ENCODE assay signal across 22 cellular contexts in the genomic region with DNA sequence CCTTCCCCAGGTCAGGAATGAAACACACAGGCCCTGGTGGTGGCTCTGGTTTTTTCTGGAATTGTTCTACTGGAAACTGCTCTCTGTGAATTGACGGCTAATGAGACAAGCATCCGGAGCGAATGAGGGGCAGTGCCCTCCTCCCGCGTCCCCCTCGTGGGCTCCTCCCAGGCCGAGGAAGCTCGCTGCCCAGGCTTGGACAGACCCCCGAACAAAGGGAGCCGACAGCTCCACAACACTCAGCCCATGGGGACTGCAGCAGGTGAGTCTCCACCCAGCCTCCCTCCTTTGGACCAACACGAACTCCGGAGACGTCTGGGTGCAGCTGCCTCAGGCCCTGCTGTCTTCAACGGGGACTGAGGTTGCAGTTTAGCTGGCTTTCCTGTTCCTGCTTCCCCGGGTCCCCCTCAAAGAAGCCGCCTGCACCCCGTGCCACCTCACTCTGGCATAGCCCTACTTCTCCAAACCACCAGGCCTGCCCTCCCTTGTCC. TPM values are rescaled to one million over a fixed set of nuclear protein-coding genes. Genes with fewer than 3 reads are reported as not detected.
DNase-seq lines count a peak whose midpoint lies in the region; ATAC-seq and TF ChIP-seq lines count a peak whose summit lies in the region.
"Had no signal": no experiment of that assay in that cellular context is flagged by ENCODE, and none has a peak within 500 bp of the region (broad histone marks: within the 10 kb centered on the region; RNA-seq: fewer than 3 reads in every experiment).

No MANE protein-coding gene starts in this region.

- H3K27me3 Mint-ChIP-seq in neural progenitor cell (ENCODE audit: insufficient read depth, low read depth) (peaks cover 10% of the 10 kb centered on the region), endodermal cell (ENCODE audit: insufficient read depth) (peaks cover 17% of the 10 kb centered on the region)

- no peaks in the 10 kb centered on the region for H3F3A ChIP-seq in neural progenitor cell (ENCODE audit: low read depth)

- H3K27ac Mint-ChIP-seq in neural progenitor cell (peak overlapping the region; percentile 64), endodermal cell (no peak overlapping the region)
- H3K27ac Mint-ChIP-seq: activated naive CD4-positive, alpha-beta T cell treated with anti-CD3 and anti-CD28 coated beads for 36 hours; CD8-positive, alpha-beta T cell; HFFc6; mesothelial cell of epicardium; T-cell had no signal

- peak; percentile 24 for DNase-seq in NCI-H69 (lab: John Stamatoyannopoulos, UW)
- no peak for DNase-seq in left colon
- no peak for DNase-seq in neural progenitor cell (ENCODE audit: low spot score)
- DNase-seq in KBM-7: no peak
- DNase-seq in endodermal cell: no peak
- no peak for DNase-seq in NCI-H1105 (lab: John Stamatoyannopoulos, UW)
- DNase-seq: activated CD4-positive, alpha-beta T cell treated with anti-CD3 and anti-CD28 coated beads, Interleukin-2, amount 50 U/mL, for 4 hours; activated naive CD4-positive, alpha-beta T cell treated with anti-CD3 and anti-CD28 coated beads for 36 hours; activated T-cell treated with anti-CD3 and anti-CD28 coated beads, Interleukin-2, amount 50 U/mL, for 1 hour; DND-41; HFFc6; NCI-H1092; NCI-H2081; NCI-H510A treated with DMSO at 0.1 percent for 48 hours; SHP77; stimulated activated CD4-positive, alpha-beta T cell treated with anti-CD3 and anti-CD28 coated beads, Interleukin-15, amount 100 ng/mL, for 24 hours; T-cell had no signal

- H3K36me3 ChIP-seq in BLaER1: 0 out of 2 replicates have a peak, but pooled peaks cover 7% of the 10 kb centered on the region
- H3K36me3 ChIP-seq in neural progenitor cell: no peaks in the 10 kb centered on the region
- H3K36me3 ChIP-seq in endodermal cell (ENCODE audit: control insufficient read depth, insufficient read depth, low read length): no peaks in the 10 kb centered on the region

- H3K9ac ChIP-seq in BLaER1: peak overlapping the region; percentile 66
- H3K9ac ChIP-seq in neural progenitor cell: no peak overlapping the region
- no peak overlapping the region for H3K9ac ChIP-seq in endodermal cell (ENCODE audit: extremely low read depth, low read length, poor library complexity, severe bottlenecking)
- H3K9ac ChIP-seq: KMS-11 had no signal

- H3K4me1 ChIP-seq in BLaER1: peaks cover 77% of the 10 kb centered on the region
- no peaks in the 10 kb centered on the region for H3K4me1 ChIP-seq in neural progenitor cell
- H3K4me1 ChIP-seq in endodermal cell (ENCODE audit: control insufficient read depth, insufficient read depth, low read length): no peaks in the 10 kb centered on the region

- H3K27me3 ChIP-seq in BLaER1 (no peaks in the 10 kb centered on the region), neural progenitor cell (no peaks in the 10 kb centered on the region), endodermal cell (ENCODE audit: control insufficient read depth, insufficient read depth, low read length, poor library complexity, severe bottlenecking) (no peaks in the 10 kb centered on the region)

- H3K9me3 ChIP-seq in BLaER1: peaks cover 17% of the 10 kb centered on the region
- H3K9me3 ChIP-seq in neural progenitor cell (ENCODE audit: low read depth): no peaks in the 10 kb centered on the region
- no peaks in the 10 kb centered on the region for H3K9me3 ChIP-seq in endodermal cell (ENCODE audit: control insufficient read depth, low read length)

- in situ Hi-C loops in KBM-7 (cut with MboI; ENCODE audit: low pct_unique_long_range_greater_than_20kb, low sequenced_read_pairs): no loop called here

- ATAC-seq in left colon: peak; percentile 8
- ATAC-seq in HG02981 (IDR thresholded peaks at IDR 0.05; ENCODE audit: unreplicated experiment): no peak
- ATAC-seq: CD8-positive, alpha-beta T cell; T-cell had no signal

- H3K4me3 Mint-ChIP-seq in neural progenitor cell (no peak overlapping the region), endodermal cell (no peak overlapping the region)
- H3K4me3 Mint-ChIP-seq: activated naive CD4-positive, alpha-beta T cell treated with anti-CD3 and anti-CD28 coated beads for 36 hours; CD8-positive, alpha-beta T cell; HFFc6; mesothelial cell of epicardium had no signal

- H3K4me2 ChIP-seq in BLaER1 (peak overlapping the region; percentile 97), neural progenitor cell (no peak overlapping the region)
- H3K4me2 ChIP-seq: KMS-11 had no signal

- H4K20me1 ChIP-seq in BLaER1 (no peaks in the 10 kb centered on the region), neural progenitor cell (ENCODE audit: low read depth) (no peaks in the 10 kb centered on the region)

- H3K4me1 Mint-ChIP-seq in neural progenitor cell (peaks cover 24% of the 10 kb centered on the region), endodermal cell (peaks cover 33% of the 10 kb centered on the region)

- H3K9me3 Mint-ChIP-seq in neural progenitor cell (no peaks in the 10 kb centered on the region), endodermal cell (no peaks in the 10 kb centered on the region)
- H3K9me3 Mint-ChIP-seq: activated naive CD4-positive, alpha-beta T cell treated with anti-CD3 and anti-CD28 coated beads for 36 hours; CD8-positive, alpha-beta T cell; mesothelial cell of epicardium; T-cell had no signal

- H3K79me2 ChIP-seq in neural progenitor cell (ENCODE audit: low read depth): no peaks in the 10 kb centered on the region

- H3K27ac ChIP-seq in BLaER1: peak overlapping the region; percentile 76
- no peak overlapping the region for H3K27ac ChIP-seq in neural progenitor cell
- no peak overlapping the region for H3K27ac ChIP-seq in endodermal cell (ENCODE audit: low read depth, low read length)
- H3K27ac ChIP-seq: KMS-11 had no signal

- WGBS in endodermal cell (ENCODE audit: insufficient coverage in 1 of 2, insufficient read length in 1 of 2), 2 experiments: 91 to 95% methylated on average over 13 to 17 of the region's 17 CpGs

- TF ChIP-seq CTCF in neural progenitor cell (IDR thresholded peaks at IDR 0.05): no peak
- no peak for TF ChIP-seq CTCF in endodermal cell (conservative IDR thresholded peaks at IDR 0.05)

- peak overlapping the region; percentile 44 for H2AFZ ChIP-seq in neural progenitor cell (replicated peaks)

- no peaks in the 10 kb centered on the region for H3K36me3 Mint-ChIP-seq in neural progenitor cell
- no peaks in the 10 kb centered on the region for H3K36me3 Mint-ChIP-seq in endodermal cell (ENCODE audit: low read depth)
- H3K36me3 Mint-ChIP-seq: CD8-positive, alpha-beta T cell; mesothelial cell of epicardium; T-cell had no signal

- H3K4me3 ChIP-seq in BLaER1: peak overlapping the region; percentile 68
- H3K4me3 ChIP-seq in neural progenitor cell: no peak overlapping the region
- H3K4me3 ChIP-seq in endodermal cell (ENCODE audit: low read length): no peak overlapping the region

- intact Hi-C loops in left colon (cut with DNase I, micrococcal nuclease): no loop called here

RNA-seq across cellular contexts. Expression of gene AFDN, which starts 31.3 kb away (rescaled TPM):
- 100 to 1,000 TPM; 194 to 228 TPM for total RNA-seq in left colon
- total RNA-seq in neural progenitor cell (ENCODE audit: low replicate concordance): 261 and 357 TPM in 2 replicates
- total RNA-seq in endodermal cell: 100 to 1,000 TPM; 214 to 239 TPM
- 167 TPM for polyA plus RNA-seq in endodermal cell (2013, experiment 1 of 2)
- 150 TPM for polyA plus RNA-seq in endodermal cell (2013, experiment 2 of 2)
